Comparison of ENCODE assay signal across 8 cellular contexts in the genomic region with DNA sequence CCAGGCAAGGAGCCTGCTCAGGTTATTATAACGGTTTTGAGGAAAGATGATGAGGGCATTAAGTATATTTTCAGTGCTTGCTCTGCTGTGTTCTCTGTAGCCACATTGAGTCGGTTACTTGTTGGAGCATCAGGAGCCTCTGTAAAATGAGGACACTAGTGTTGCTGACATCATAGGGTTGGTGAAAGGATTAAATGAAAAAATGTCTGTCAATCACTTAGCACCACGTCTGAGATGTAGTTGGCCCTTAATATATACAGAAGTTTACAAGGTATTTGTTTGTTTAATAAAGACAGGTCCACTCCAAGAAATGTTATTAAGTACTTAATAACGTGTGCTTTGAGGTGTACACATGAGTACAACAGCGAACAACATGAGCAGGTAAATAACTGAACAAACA.
A peak's percentile ranks its signal among the peaks of the same experiment; 100 is the strongest.
DNase-seq lines count a peak whose midpoint lies in the region; ATAC-seq and TF ChIP-seq lines count a peak whose summit lies in the region.

No MANE protein-coding gene starts in this region.

- H3K9me3 Mint-ChIP-seq in stimulated activated naive CD8-positive, alpha-beta T cell treated with anti-CD3 and anti-CD28 coated beads, Interleukin-15, amount 100 ng/mL, for 72 hours, result peaks cover 11 to 12% of the 10 kb centered on the region in 2 donors

- H3K4me1 ChIP-seq in iPS-18a (ENCODE audit: control insufficient read depth, low read depth, low read length), result no peaks in the 10 kb centered on the region

- DNase-seq in NCI-H82 (lab: John Stamatoyannopoulos, UW) (peak; percentile 32), NCI-H82 treated with DMSO at 0.1 percent for 48 hours (lab: John Stamatoyannopoulos, UW; ENCODE audit: unreplicated experiment) (no peak), WERI-Rb-1 (no peak), DMS153 treated with DMSO at 0.1 percent for 48 hours (lab: John Stamatoyannopoulos, UW; ENCODE audit: unreplicated experiment) (no peak)
- no peak for DNase-seq in stimulated activated naive CD8-positive, alpha-beta T cell treated with anti-CD3 and anti-CD28 coated beads, Interleukin-15, amount 100 ng/mL, for 72 hours

- H3K27ac ChIP-seq in WERI-Rb-1 (peak overlapping the region; percentile 21; the same call in 1 of the 2 replicates), iPS-18a (ENCODE audit: low read length) (no peak overlapping the region)

- H3K4me3 ChIP-seq in WERI-Rb-1 (ENCODE audit: low read depth, low read length) (peak overlapping the region; percentile 71), iPS-18a (ENCODE audit: low read length) (peak overlapping the region; percentile 72)

- H3K36me3 ChIP-seq in WERI-Rb-1 (peaks cover 3% of the 10 kb centered on the region), iPS-18a (ENCODE audit: control insufficient read depth, low read depth, low read length) (peaks cover 5% of the 10 kb centered on the region)

- no peak for ATAC-seq in stimulated activated naive CD8-positive, alpha-beta T cell treated with anti-CD3 and anti-CD28 coated beads, Interleukin-15, amount 100 ng/mL, for 72 hours
- ATAC-seq in GM18868 (IDR thresholded peaks at IDR 0.05; ENCODE audit: unreplicated experiment), result no peak
- ATAC-seq in activated CD4-positive, CD25-positive, alpha-beta regulatory T cell treated with anti-CD3 and anti-CD28 coated beads, Interleukin-2, amount 50 U/mL, for 24 hours, result no peak

- H3K27me3 ChIP-seq in WERI-Rb-1 (ENCODE audit: insufficient read depth, low read depth, severe bottlenecking), result no peaks in the 10 kb centered on the region
- peaks cover 5% of the 10 kb centered on the region for H3K27me3 ChIP-seq in iPS-18a (ENCODE audit: control insufficient read depth, insufficient read depth, low read length)

- H3K9me3 ChIP-seq in WERI-Rb-1 (ENCODE audit: severe bottlenecking), result no peaks in the 10 kb centered on the region
- H3K9me3 ChIP-seq in iPS-18a (ENCODE audit: control insufficient read depth, low read depth, low read length), result no peaks in the 10 kb centered on the region

- peak overlapping the region in 1 of 2 donors; percentile 19 for H3K27ac Mint-ChIP-seq in stimulated activated naive CD8-positive, alpha-beta T cell treated with anti-CD3 and anti-CD28 coated beads, Interleukin-15, amount 100 ng/mL, for 72 hours

- peak overlapping the region; percentile 50 to 98 for H3K4me3 Mint-ChIP-seq in stimulated activated naive CD8-positive, alpha-beta T cell treated with anti-CD3 and anti-CD28 coated beads, Interleukin-15, amount 100 ng/mL, for 72 hours

- H3K27me3 Mint-ChIP-seq in stimulated activated naive CD8-positive, alpha-beta T cell treated with anti-CD3 and anti-CD28 coated beads, Interleukin-15, amount 100 ng/mL, for 72 hours, result no peaks in the 10 kb centered on the region

- TF ChIP-seq CTCF in WERI-Rb-1 (IDR thresholded peaks at IDR 0.05; ENCODE audit: low read depth, low read length), result no peak

- H3K4me1 Mint-ChIP-seq in stimulated activated naive CD8-positive, alpha-beta T cell treated with anti-CD3 and anti-CD28 coated beads, Interleukin-15, amount 100 ng/mL, for 72 hours, result peaks cover 46% of the 10 kb centered on the region

- peak overlapping the region; percentile 68 for H3K9ac ChIP-seq in iPS-18a (ENCODE audit: low read length)
